ENCODE assay signal across 8 cellular contexts in genomic region chr4:4107411-4108107, GRCh38.
DNase-seq lines count a peak whose midpoint lies in the region; ATAC-seq and TF ChIP-seq lines count a peak whose summit lies in the region.
"Not testable (repeated sequence)": the region's sequence is repeated elsewhere in the genome, so short reads cannot be mapped to it uniquely, and the experiment has no call there.

No MANE protein-coding gene starts in this region.

- peak; percentile 72 for TF ChIP-seq CTCF in GM12864 (IDR thresholded peaks at IDR 0.05; ENCODE audit: low read depth, low read length, missing control alignments)
- peak; percentile 63 to 81 (median 66) for TF ChIP-seq CTCF in esophagus muscularis mucosa (IDR thresholded peaks at IDR 0.05)
- TF ChIP-seq CTCF in lung (IDR thresholded peaks at IDR 0.05; ENCODE audit: control extremely low read depth, extremely low read depth), result peak; percentile 75
- peak; percentile 40 to 74 (median 59) for TF ChIP-seq CTCF in vagina (IDR thresholded peaks at IDR 0.05)

- not testable (repeated sequence) for DNase-seq in GM12864 (ENCODE audit: low read depth); esophagus muscularis mucosa (ENCODE audit: extremely low spot score); vagina (ENCODE audit: extremely low spot score in 2 of 2)
- peak; percentile 5 for DNase-seq in NCI-H128 (lab: John Stamatoyannopoulos, UW; ENCODE audit: unreplicated experiment)
- DNase-seq in T-helper 17 cell, result peak; percentile 60 to 87 (median 73)
- DNase-seq in activated naive CD4-positive, alpha-beta T cell (lab: John Stamatoyannopoulos, UW), result peak; percentile 44 to 71 (median 60)
- peak; percentile 42 for DNase-seq in lung (ENCODE audit: low spot score)
- peak; percentile 81 for DNase-seq in stimulated activated CD4-positive, alpha-beta T cell treated with anti-CD3 and anti-CD28 coated beads, Interleukin-15, amount 100 ng/mL, for 24 hours

- peaks cover 0 to 13% (median 9%) of the 10 kb centered on the region in 4 donors for H3K4me1 ChIP-seq in esophagus muscularis mucosa
- H3K4me1 ChIP-seq in lung (ENCODE audit: control insufficient read depth in 2 of 2, insufficient read depth in 2 of 2, low read length in 2 of 2); vagina: not testable (repeated sequence)

- peak overlapping the region; percentile 70 for H3K27ac Mint-ChIP-seq in T-helper 17 cell

- intact Hi-C loops in esophagus muscularis mucosa (cut with DNase I), result not testable (repeated sequence)
- intact Hi-C loops in vagina (cut with DNase I), result loop anchor here (10.0 kb wide), 1 partner anchor 123 kb away; no protein-coding TSS in a partner anchor

- H3K36me3 Mint-ChIP-seq in T-helper 17 cell (ENCODE audit: low read depth), result not testable (repeated sequence)

- H3K27ac ChIP-seq in esophagus muscularis mucosa (replicated peaks in 1 of 4); lung (ENCODE audit: low read depth in 1 of 2, low read length in 1 of 2); vagina: not testable (repeated sequence)

- peaks cover 44% of the 10 kb centered on the region for H3K27me3 Mint-ChIP-seq in T-helper 17 cell

- not testable (repeated sequence) for H3K4me1 Mint-ChIP-seq in T-helper 17 cell

- 39% methylated on average over 6 of the region's 52 CpGs for WGBS in esophagus muscularis mucosa
- whole genome bisulfite sequencing in lung, 2 donors, result 10 to 17% methylated on average over 36 to 52 of the region's 52 CpGs

- H3K36me3 ChIP-seq in esophagus muscularis mucosa; lung (ENCODE audit: control insufficient read depth in 2 of 2, insufficient read depth in 2 of 2, low read length in 2 of 2); vagina: not testable (repeated sequence)

- not testable (repeated sequence) for TF ChIP-seq POLR2A in esophagus muscularis mucosa (IDR thresholded peaks at IDR 0.05; ENCODE audit: low read depth); vagina (IDR thresholded peaks at IDR 0.05)

- H3K9me3 ChIP-seq in T-helper 17 cell (ENCODE audit: control insufficient read depth, low read length, poor library complexity, severe bottlenecking); esophagus muscularis mucosa; lung (ENCODE audit: control insufficient read depth in 2 of 2, insufficient read depth in 1 of 2, low read length in 1 of 2); vagina: not testable (repeated sequence)

- H3K27me3 ChIP-seq in esophagus muscularis mucosa, result peaks cover 0 to 45% (median 0%) of the 10 kb centered on the region in 4 donors
- H3K27me3 ChIP-seq in lung (ENCODE audit: control insufficient read depth, insufficient read depth); vagina: not testable (repeated sequence)

- H3K4me3 ChIP-seq in GM12864 (ENCODE audit: low read depth, low read length), result peak overlapping the region; percentile 19; the same call in 1 of the 2 replicates
- H3K4me3 ChIP-seq in esophagus muscularis mucosa, result peak overlapping the region; percentile 47 to 60 (median 50)
- H3K4me3 ChIP-seq in lung, result not testable (repeated sequence)
- H3K4me3 ChIP-seq in vagina, result peak overlapping the region; percentile 42 to 49

- ATAC-seq in T-helper 17 cell, result peak; percentile 83
- not testable (repeated sequence) for ATAC-seq in lung (ENCODE audit: insufficient read depth, low FRiP score)

- peak overlapping the region; percentile 86 for H3K4me3 Mint-ChIP-seq in T-helper 17 cell

- not testable (repeated sequence) for TF ChIP-seq EP300 in esophagus muscularis mucosa (IDR thresholded peaks at IDR 0.05)
